Comparison of ENCODE assay signal across 1 cellular context in genomic region chr3:72052841-72053409, GRCh38.
TF ChIP-seq lines count a peak whose summit lies in the region.

No MANE protein-coding gene starts in this region.

TF ChIP-seq in K562, 482 proteins besides CTCF, POLR2A, EP300 and RAD21 (continued from another document and continues in another):
- TF ChIP-seq POU5F1 (IDR thresholded peaks at IDR 0.05; ENCODE audit: borderline replicate concordance, low read depth, low read length, partially characterized antibody) = no peak
- TF ChIP-seq SAP30 (IDR thresholded peaks at IDR 0.05; ENCODE audit: borderline replicate concordance, insufficient read depth, low read depth, low read length, poor library complexity, severe bottlenecking) = no peak
- TF ChIP-seq ZNF197 (CRISPR knock-in tag; IDR thresholded peaks at IDR 0.05; ENCODE audit: low read depth) = no peak
- TF ChIP-seq IRF2 (CRISPR knock-in tag; IDR thresholded peaks at IDR 0.05) = no peak
- TF ChIP-seq ZNF395 (CRISPR knock-in tag; IDR thresholded peaks at IDR 0.05) = peak; percentile 68; the same call in 1 of the 2 replicates
- no peak for TF ChIP-seq ZC3H4 (CRISPR knock-in tag; IDR thresholded peaks at IDR 0.05; ENCODE audit: borderline replicate concordance)
- TF ChIP-seq TAF15 (IDR thresholded peaks at IDR 0.05; ENCODE audit: low read depth, low read length) = no peak
- no peak for TF ChIP-seq PHB2 (IDR thresholded peaks at IDR 0.05; ENCODE audit: low read depth)
- no peak for TF ChIP-seq SREBF2 (CRISPR knock-in tag; IDR thresholded peaks at IDR 0.05)
- peak; percentile 71; the same call in 1 of the 2 replicates for TF ChIP-seq HDAC2 (IDR thresholded peaks at IDR 0.05)
- TF ChIP-seq KLF13 (tag; IDR thresholded peaks at IDR 0.05; ENCODE audit: borderline replicate concordance, low read depth) = no peak
- TF ChIP-seq ZMIZ1 (IDR thresholded peaks at IDR 0.05; ENCODE audit: low read depth in 2 of 2, low read length in 2 of 2) = no peak
- TF ChIP-seq ZNF445 (CRISPR knock-in tag; IDR thresholded peaks at IDR 0.05; ENCODE audit: low read depth) = no peak
- TF ChIP-seq PHF20 (IDR thresholded peaks at IDR 0.05; ENCODE audit: partially characterized antibody) = no peak
- TF ChIP-seq THRA (IDR thresholded peaks at IDR 0.05) = no peak
- TF ChIP-seq PHF21A (IDR thresholded peaks at IDR 0.05; ENCODE audit: borderline replicate concordance, low read depth) = no peak
- no peak for TF ChIP-seq MAFF (IDR thresholded peaks at IDR 0.05; ENCODE audit: low read length)
- TF ChIP-seq ZNF57 (CRISPR knock-in tag; IDR thresholded peaks at IDR 0.05) = no peak
- TF ChIP-seq CHCHD3 (CRISPR knock-in tag; IDR thresholded peaks at IDR 0.05) = no peak
- TF ChIP-seq ZNF23 (CRISPR knock-in tag; IDR thresholded peaks at IDR 0.05) = no peak
- TF ChIP-seq MEF2A (IDR thresholded peaks at IDR 0.05; ENCODE audit: control insufficient read depth, low read depth, low read length) = no peak
- no peak for TF ChIP-seq KAT7 (CRISPR knock-in tag; IDR thresholded peaks at IDR 0.05; ENCODE audit: borderline replicate concordance)
- no peak for TF ChIP-seq CHD7 (IDR thresholded peaks at IDR 0.05; ENCODE audit: low read depth, low read length)
- no peak for TF ChIP-seq TGIF2 (CRISPR knock-in tag; IDR thresholded peaks at IDR 0.05)
- no peak for TF ChIP-seq ZFX (CRISPR knock-in tag; IDR thresholded peaks at IDR 0.05)
- TF ChIP-seq ZFPM2 (CRISPR knock-in tag; IDR thresholded peaks at IDR 0.05) = no peak
- no peak for TF ChIP-seq HDAC6 (IDR thresholded peaks at IDR 0.05; ENCODE audit: low read depth, low read length)
- TF ChIP-seq ZBTB33 (CRISPR knock-in tag; IDR thresholded peaks at IDR 0.05) = no peak
- TF ChIP-seq NFXL1 (CRISPR knock-in tag; IDR thresholded peaks at IDR 0.05) = no peak
- TF ChIP-seq ZNF408 (CRISPR knock-in tag; IDR thresholded peaks at IDR 0.05; ENCODE audit: low read depth) = no peak
- no peak for TF ChIP-seq KAT8 (IDR thresholded peaks at IDR 0.05; ENCODE audit: low read depth)
- no peak for TF ChIP-seq BRF2 (IDR thresholded peaks at IDR 0.05; ENCODE audit: borderline replicate concordance, insufficient read depth, insufficient read length)
- peak; percentile 30 to 71; a peak in 3 of 4 replicates for TF ChIP-seq TRIM24 (IDR thresholded peaks at IDR 0.05)
- no peak for TF ChIP-seq SMARCB1 (IDR thresholded peaks at IDR 0.05; ENCODE audit: insufficient read length, low read depth)
- TF ChIP-seq SMAD2 (IDR thresholded peaks at IDR 0.05; ENCODE audit: low read depth, low read length) = no peak
- no peak for TF ChIP-seq ZNF121 (CRISPR knock-in tag; conservative IDR thresholded peaks at IDR 0.05)
- no peak for TF ChIP-seq IRF1 (CRISPR knock-in tag; IDR thresholded peaks at IDR 0.05; ENCODE audit: borderline replicate concordance)
- TF ChIP-seq GATAD2A (IDR thresholded peaks at IDR 0.05) = no peak
- TF ChIP-seq CREB5 (CRISPR knock-in tag; IDR thresholded peaks at IDR 0.05) = no peak
- no peak for TF ChIP-seq ZNF778 (CRISPR knock-in tag; IDR thresholded peaks at IDR 0.05)
- TF ChIP-seq COPS2 (conservative IDR thresholded peaks at IDR 0.05) = no peak
